ENCODE assay signal across 21 cellular contexts in genomic region chr5:157024213-157024959, GRCh38. TPM values are rescaled to one million over a fixed set of nuclear protein-coding genes. Genes with fewer than 3 reads are reported as not detected.
A peak's percentile ranks its signal among the peaks of the same experiment; 100 is the strongest.
DNase-seq lines count a peak whose midpoint lies in the region; ATAC-seq and TF ChIP-seq lines count a peak whose summit lies in the region.
"Had no signal": no experiment of that assay in that cellular context is flagged by ENCODE, and none has a peak within 500 bp of the region (broad histone marks: within the 10 kb centered on the region; RNA-seq: fewer than 3 reads in every experiment).

No MANE protein-coding gene starts in this region.

- H3K27me3 ChIP-seq in prostate gland (replicated peaks; ENCODE audit: insufficient read depth), result no peaks in the 10 kb centered on the region
- H3K27me3 ChIP-seq: BLaER1 treated with 17β-estradiol and CSF1 and Interleukin-3, amounts not matched to agents 10 nM and 100 nM; uterus had no signal

- no peaks in the 10 kb centered on the region for H3K79me2 ChIP-seq in OCI-LY7 (ENCODE audit: insufficient read depth, low read depth, low read length)

- no peak overlapping the region for H3K4me3 Mint-ChIP-seq in activated T-cell treated with anti-CD3 and anti-CD28 coated beads, Interleukin-2, amount 50 U/mL, for 24 hours
- H3K4me3 Mint-ChIP-seq in activated T-cell treated with anti-CD3 and anti-CD28 coated beads, Interleukin-2, amount 50 U/mL, for 4 hours, result no peak overlapping the region
- peak overlapping the region; percentile 52 for H3K4me3 Mint-ChIP-seq in activated naive CD8-positive, alpha-beta T cell
- H3K4me3 Mint-ChIP-seq: H9, neural crest cell had no signal

- no TSS peak for BruUV-seq in OCI-LY7 (replicated peaks; lab: Mats Ljungman, UMichigan)

- H3K4me1 Mint-ChIP-seq in activated T-cell treated with anti-CD3 and anti-CD28 coated beads, Interleukin-2, amount 50 U/mL, for 24 hours (ENCODE audit: low read depth), result peaks cover 66% of the 10 kb centered on the region
- H3K4me1 Mint-ChIP-seq in activated T-cell treated with anti-CD3 and anti-CD28 coated beads, Interleukin-2, amount 50 U/mL, for 4 hours (ENCODE audit: low read depth), result peaks cover 37% of the 10 kb centered on the region
- peaks cover 60% of the 10 kb centered on the region for H3K4me1 Mint-ChIP-seq in activated naive CD8-positive, alpha-beta T cell (ENCODE audit: low read depth)
- H3K4me1 Mint-ChIP-seq: neural crest cell had no signal

- no peak for DNase-seq in activated T-cell treated with anti-CD3 and anti-CD28 coated beads, Interleukin-2, amount 50 U/mL, for 24 hours
- DNase-seq in activated T-cell treated with anti-CD3 and anti-CD28 coated beads, Interleukin-2, amount 50 U/mL, for 4 hours, result no peak
- DNase-seq in OCI-LY7 (ENCODE audit: low spot score), result no peak
- peak; percentile 40 for DNase-seq in prostate gland (ENCODE audit: low spot score)
- DNase-seq in NCI-H1417 (lab: John Stamatoyannopoulos, UW), result no peak
- DNase-seq in NCI-H1417 treated with DMSO at 0.1 percent for 48 hours (lab: John Stamatoyannopoulos, UW), result no peak
- no peak for DNase-seq in posterior vena cava (ENCODE audit: low spot score)
- DNase-seq: ACHN, H9, Karpas-422, left ventricle myocardium superior, NCI-H1930, NCI-H2227 treated with DMSO at 0.1 percent for 48 hours, NCI-H748 treated with DMSO at 0.1 percent for 48 hours, posterior cingulate gyrus, Right ventricle myocardium superior, uterus had no signal

- intact Hi-C loops in OCI-LY7 (cut with micrococcal nuclease; ENCODE audit: unreplicated experiment), result loop anchor here (2.0 to 10.0 kb wide), 2 partner anchors 44 to 350 kb away; no protein-coding TSS in a partner anchor
- intact Hi-C loops in prostate gland (cut with DNase I), result no loop called here
- intact Hi-C loops in posterior vena cava (cut with DNase I), result no loop called here

- peaks cover 1% of the 10 kb centered on the region; the same call in 1 of the 2 replicates for H3K36me3 ChIP-seq in OCI-LY7 (ENCODE audit: insufficient read depth, low read length)
- no peaks in the 10 kb centered on the region for H3K36me3 ChIP-seq in prostate gland
- H3K36me3 ChIP-seq: BLaER1 treated with 17β-estradiol and CSF1 and Interleukin-3, amounts not matched to agents 10 nM and 100 nM; uterus had no signal

- no peak for ATAC-seq in activated T-cell treated with anti-CD3 and anti-CD28 coated beads, Interleukin-2, amount 50 U/mL, for 4 hours
- ATAC-seq: left ventricle myocardium superior had no signal

- peak overlapping the region; percentile 28; the same call in 1 of the 2 replicates for H3K4me2 ChIP-seq in OCI-LY7 (ENCODE audit: low read length)
- H3K4me2 ChIP-seq: BLaER1 treated with 17β-estradiol and CSF1 and Interleukin-3, amounts not matched to agents 10 nM and 100 nM had no signal

- WGBS in prostate gland, result 33% methylated on average over 5 of the region's 5 CpGs

- H3K36me3 Mint-ChIP-seq in activated T-cell treated with anti-CD3 and anti-CD28 coated beads, Interleukin-2, amount 50 U/mL, for 24 hours (ENCODE audit: low read depth), result no peaks in the 10 kb centered on the region
- H3K36me3 Mint-ChIP-seq in activated T-cell treated with anti-CD3 and anti-CD28 coated beads, Interleukin-2, amount 50 U/mL, for 4 hours (ENCODE audit: insufficient read depth), result no peaks in the 10 kb centered on the region
- no peaks in the 10 kb centered on the region for H3K36me3 Mint-ChIP-seq in activated naive CD8-positive, alpha-beta T cell

- H3K4me3 ChIP-seq in OCI-LY7 (ENCODE audit: low read depth, low read length, poor library complexity, severe bottlenecking), result no peak overlapping the region
- no peak overlapping the region for H3K4me3 ChIP-seq in prostate gland
- H3K4me3 ChIP-seq: BLaER1 treated with 17β-estradiol and CSF1 and Interleukin-3, amounts not matched to agents 10 nM and 100 nM; uterus had no signal

- no peaks in the 10 kb centered on the region for H4K20me1 ChIP-seq in OCI-LY7 (ENCODE audit: insufficient read depth, low read length)
- H4K20me1 ChIP-seq: BLaER1 treated with 17β-estradiol and CSF1 and Interleukin-3, amounts not matched to agents 10 nM and 100 nM had no signal

- CTCF ChIA-PET in OCI-LY7 (lab: Charles Lee; ENCODE audit: unreplicated experiment), result no interaction called here

- TF ChIP-seq CTCF in OCI-LY7 (conservative IDR thresholded peaks at IDR 0.05; ENCODE audit: low read length) (no peak), prostate gland (IDR thresholded peaks at IDR 0.05) (no peak)

- H3K27me3 Mint-ChIP-seq in activated T-cell treated with anti-CD3 and anti-CD28 coated beads, Interleukin-2, amount 50 U/mL, for 24 hours, result no peaks in the 10 kb centered on the region
- no peaks in the 10 kb centered on the region for H3K27me3 Mint-ChIP-seq in activated T-cell treated with anti-CD3 and anti-CD28 coated beads, Interleukin-2, amount 50 U/mL, for 4 hours (ENCODE audit: low read depth)
- H3K27me3 Mint-ChIP-seq in activated naive CD8-positive, alpha-beta T cell, result no peaks in the 10 kb centered on the region

- H3K27ac ChIP-seq in OCI-LY7 (ENCODE audit: low read depth, low read length, poor library complexity, severe bottlenecking) (peak overlapping the region; percentile 39), prostate gland (peak overlapping the region; percentile 18 to 60)
- H3K27ac ChIP-seq: BLaER1 treated with 17β-estradiol and CSF1 and Interleukin-3, amounts not matched to agents 10 nM and 100 nM; uterus had no signal

- H3K27ac Mint-ChIP-seq in activated T-cell treated with anti-CD3 and anti-CD28 coated beads, Interleukin-2, amount 50 U/mL, for 24 hours, result peak overlapping the region; percentile 84
- peak overlapping the region; percentile 73 for H3K27ac Mint-ChIP-seq in activated naive CD8-positive, alpha-beta T cell

- no peaks in the 10 kb centered on the region for H3K9me3 Mint-ChIP-seq in activated T-cell treated with anti-CD3 and anti-CD28 coated beads, Interleukin-2, amount 50 U/mL, for 24 hours
- H3K9me3 Mint-ChIP-seq in activated T-cell treated with anti-CD3 and anti-CD28 coated beads, Interleukin-2, amount 50 U/mL, for 4 hours, result no peaks in the 10 kb centered on the region
- no peaks in the 10 kb centered on the region for H3K9me3 Mint-ChIP-seq in activated naive CD8-positive, alpha-beta T cell (ENCODE audit: low read depth)
- H3K9me3 Mint-ChIP-seq: H9, neural crest cell had no signal

- H3K9me3 ChIP-seq in OCI-LY7 (ENCODE audit: low read length) (peaks cover 2% of the 10 kb centered on the region; the same call in 1 of the 2 replicates), prostate gland (no peaks in the 10 kb centered on the region)
- H3K9me3 ChIP-seq: BLaER1 treated with 17β-estradiol and CSF1 and Interleukin-3, amounts not matched to agents 10 nM and 100 nM; uterus had no signal

- TF ChIP-seq POLR2A in prostate gland (IDR thresholded peaks at IDR 0.05), result no peak

- POLR2A ChIA-PET in OCI-LY7 (lab: Charles Lee), result interaction anchor here (0.6 to 3.0 kb wide), 7 partner anchors 25 to 90 kb away, joined by 3 to 10 read pairs (median 4); no protein-coding TSS in a partner anchor

- no peaks in the 10 kb centered on the region for H3K9me2 ChIP-seq in OCI-LY7 (ENCODE audit: insufficient read depth, low read length)

- H3K4me1 ChIP-seq in OCI-LY7 (ENCODE audit: insufficient read depth, low read length, poor library complexity, severe bottlenecking) (peaks cover 45% of the 10 kb centered on the region), prostate gland (replicated peaks) (peaks cover 6% of the 10 kb centered on the region)
- H3K4me1 ChIP-seq: BLaER1 treated with 17β-estradiol and CSF1 and Interleukin-3, amounts not matched to agents 10 nM and 100 nM; uterus had no signal

- H2AFZ ChIP-seq in OCI-LY7 (ENCODE audit: low read length), result peak overlapping the region; percentile 87; the same call in 1 of the 2 replicates

RNA-seq across cellular contexts. Expression of gene HAVCR1, which starts 34.5 kb away (rescaled TPM):
- total RNA-seq in activated T-cell treated with anti-CD3 and anti-CD28 coated beads, Interleukin-2, amount 50 U/mL, for 4 hours, result not detected
- total RNA-seq in OCI-LY7 (2014; rRNA removed; shearing (Covaris generic)), result 0.13 TPM in 1 of 2 replicates, not detected in the other
- total RNA-seq in OCI-LY7 (2022) (not detected in 2 replicates), prostate gland (1 to 10 TPM in 1 of 2 donors, not detected in 1; 1.6 TPM), posterior vena cava (under 1 TPM in 1 of 2 donors, not detected in 1; 0.19 TPM)
- total RNA-seq: fibroblast of villous mesenchyme, H9, neural crest cell, Right ventricle myocardium superior had no signal
